1 cellular context compared by ENCODE assay signal in the genomic region with DNA sequence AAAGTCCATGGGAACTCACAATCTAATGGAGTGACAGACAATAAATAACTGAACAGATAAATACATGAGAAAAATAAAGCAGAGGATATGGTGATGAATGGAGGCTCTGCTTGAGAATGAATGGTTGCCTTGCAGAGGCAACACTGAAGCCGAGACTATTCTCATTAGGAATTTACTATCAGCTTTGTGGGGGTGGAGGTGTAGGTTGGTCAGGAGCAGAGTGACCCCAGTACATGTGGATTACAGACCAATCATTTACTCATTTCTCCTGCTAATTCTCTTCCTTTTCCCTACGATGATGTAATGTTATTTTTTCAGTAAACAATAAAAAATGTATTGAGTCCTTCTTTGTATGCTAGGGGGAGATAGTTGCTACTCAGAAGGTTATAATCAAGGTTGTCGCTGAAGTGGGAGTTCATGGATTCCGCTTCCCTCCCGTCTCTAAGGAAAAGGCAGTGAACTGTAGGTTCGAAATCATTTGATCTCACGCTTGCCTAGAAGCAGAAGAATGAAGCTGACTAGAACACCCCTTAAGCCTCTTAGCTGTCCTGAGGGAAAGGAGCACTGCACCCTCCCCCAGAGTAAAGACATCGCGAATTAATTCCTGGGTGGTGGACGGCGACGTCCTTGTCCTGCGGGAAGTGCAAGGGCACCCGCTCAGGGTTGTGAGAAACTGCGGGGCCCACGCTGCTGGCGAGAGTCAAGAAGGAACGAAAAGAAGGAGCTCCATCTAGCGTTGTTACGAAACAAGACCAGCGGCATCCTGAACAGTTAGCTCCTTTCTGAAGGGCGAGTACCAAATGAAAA.
TF ChIP-seq lines count a peak whose summit lies in the region.

No MANE protein-coding gene starts in this region.

TF ChIP-seq in GM23338, 12 proteins besides CTCF, POLR2A, EP300 and RAD21 (continued from another document):
- TF ChIP-seq ETS1 (IDR thresholded peaks at IDR 0.05) (no peak), EZH2phosphoT487 (IDR thresholded peaks at IDR 0.05; ENCODE audit: unreplicated experiment) (no peak), ZNF462 (CRISPR knock-in tag; IDR thresholded peaks at IDR 0.05) (no peak), NANOG (IDR thresholded peaks at IDR 0.05; ENCODE audit: borderline replicate concordance) (no peak), EZH2 (IDR thresholded peaks at IDR 0.05; ENCODE audit: low read depth, unreplicated experiment) (no peak)
- TF ChIP-seq, protein P1, sequence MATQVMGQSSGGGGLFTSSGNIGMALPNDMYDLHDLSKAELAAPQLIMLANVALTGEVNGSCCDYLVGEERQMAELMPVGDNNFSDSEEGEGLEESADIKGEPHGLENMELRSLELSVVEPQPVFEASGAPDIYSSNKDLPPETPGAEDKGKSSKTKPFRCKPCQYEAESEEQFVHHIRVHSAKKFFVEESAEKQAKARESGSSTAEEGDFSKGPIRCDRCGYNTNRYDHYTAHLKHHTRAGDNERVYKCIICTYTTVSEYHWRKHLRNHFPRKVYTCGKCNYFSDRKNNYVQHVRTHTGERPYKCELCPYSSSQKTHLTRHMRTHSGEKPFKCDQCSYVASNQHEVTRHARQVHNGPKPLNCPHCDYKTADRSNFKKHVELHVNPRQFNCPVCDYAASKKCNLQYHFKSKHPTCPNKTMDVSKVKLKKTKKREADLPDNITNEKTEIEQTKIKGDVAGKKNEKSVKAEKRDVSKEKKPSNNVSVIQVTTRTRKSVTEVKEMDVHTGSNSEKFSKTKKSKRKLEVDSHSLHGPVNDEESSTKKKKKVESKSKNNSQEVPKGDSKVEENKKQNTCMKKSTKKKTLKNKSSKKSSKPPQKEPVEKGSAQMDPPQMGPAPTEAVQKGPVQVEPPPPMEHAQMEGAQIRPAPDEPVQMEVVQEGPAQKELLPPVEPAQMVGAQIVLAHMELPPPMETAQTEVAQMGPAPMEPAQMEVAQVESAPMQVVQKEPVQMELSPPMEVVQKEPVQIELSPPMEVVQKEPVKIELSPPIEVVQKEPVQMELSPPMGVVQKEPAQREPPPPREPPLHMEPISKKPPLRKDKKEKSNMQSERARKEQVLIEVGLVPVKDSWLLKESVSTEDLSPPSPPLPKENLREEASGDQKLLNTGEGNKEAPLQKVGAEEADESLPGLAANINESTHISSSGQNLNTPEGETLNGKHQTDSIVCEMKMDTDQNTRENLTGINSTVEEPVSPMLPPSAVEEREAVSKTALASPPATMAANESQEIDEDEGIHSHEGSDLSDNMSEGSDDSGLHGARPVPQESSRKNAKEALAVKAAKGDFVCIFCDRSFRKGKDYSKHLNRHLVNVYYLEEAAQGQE (IDR thresholded peaks at IDR 0.05; ENCODE audit: unreplicated experiment), result no peak
